ENCODE assay signal across 1 cellular context in the genomic region with DNA sequence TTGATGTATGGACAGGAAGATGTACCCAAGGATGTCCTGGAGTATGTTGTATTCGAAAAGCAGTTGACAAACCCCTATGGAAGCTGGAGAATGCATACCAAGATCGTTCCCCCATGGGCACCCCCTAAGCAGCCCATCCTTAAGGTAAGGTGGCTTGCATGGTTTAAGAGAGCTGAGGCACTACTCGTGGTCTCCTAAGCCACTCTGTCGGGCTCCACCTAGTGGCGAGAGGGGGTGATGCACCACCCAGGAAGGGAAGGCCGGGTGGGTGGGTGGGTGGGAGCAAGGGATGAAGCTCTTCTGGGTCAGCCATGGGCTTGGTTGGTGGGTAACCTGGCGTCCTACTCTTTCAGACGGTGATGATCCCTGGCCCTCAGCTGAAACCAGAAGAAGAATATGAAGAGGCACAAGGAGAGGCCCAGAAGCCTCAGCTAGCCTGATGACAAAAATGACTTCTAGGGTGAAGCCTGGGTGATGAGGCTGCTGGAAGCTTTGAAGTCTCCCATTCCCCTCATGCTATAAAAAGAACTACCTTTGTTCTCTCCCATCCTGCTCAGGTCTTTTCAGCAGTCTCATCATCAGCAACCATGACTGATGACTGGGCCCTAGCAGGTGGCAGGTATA.
TF ChIP-seq lines count a peak whose summit lies in the region.

No MANE protein-coding gene starts in this region.

TF ChIP-seq in endothelial cell of umbilical vein, 7 proteins besides CTCF, POLR2A, EP300 and RAD21:
- TF ChIP-seq, protein P1, sequence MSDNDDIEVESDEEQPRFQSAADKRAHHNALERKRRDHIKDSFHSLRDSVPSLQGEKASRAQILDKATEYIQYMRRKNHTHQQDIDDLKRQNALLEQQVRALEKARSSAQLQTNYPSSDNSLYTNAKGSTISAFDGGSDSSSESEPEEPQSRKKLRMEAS (IDR thresholded peaks at IDR 0.05; ENCODE audit: insufficient read depth, insufficient read length) = no peak
- no peak for TF ChIP-seq FOS (IDR thresholded peaks at IDR 0.05; ENCODE audit: borderline replicate concordance, insufficient read depth, low read length)
